Comparison of ENCODE assay signal across 21 cellular contexts in the genomic region with DNA sequence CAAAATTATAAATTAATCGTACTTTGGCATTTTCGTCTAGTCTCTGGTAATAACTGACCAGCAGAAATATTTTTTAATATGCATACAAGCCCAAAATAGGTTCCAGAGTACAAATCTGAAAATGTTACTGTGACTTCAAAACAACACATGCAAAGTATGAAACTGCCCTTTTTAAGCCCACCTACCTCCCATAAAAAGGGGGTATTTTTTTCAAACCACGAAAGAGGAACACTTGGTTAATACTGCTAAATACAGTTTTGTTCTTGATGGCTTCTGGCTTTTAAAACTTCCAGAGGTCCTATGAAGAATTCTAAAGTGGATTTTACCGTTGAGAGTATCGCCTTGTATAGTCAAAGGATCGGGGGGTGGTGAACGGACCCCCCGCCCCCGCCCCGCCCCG.
"Had no signal": no experiment of that assay in that cellular context is flagged by ENCODE, and none has a peak within 500 bp of the region (broad histone marks: within the 10 kb centered on the region; RNA-seq: fewer than 3 reads in every experiment).

No MANE protein-coding gene starts in this region.

- H3K4me2 ChIP-seq: hepatocyte had no signal

- H3K27ac ChIP-seq: epithelial cell of prostate, foreskin keratinocyte, hepatocyte, left ventricle myocardium inferior, lower lobe of right lung, psoas muscle, stomach, thoracic aorta, transverse colon had no signal

- H3K4me3 ChIP-seq: hepatocyte, left ventricle myocardium inferior, lower lobe of right lung, psoas muscle, right lobe of liver, stomach, thoracic aorta, transverse colon had no signal

- H3K9me3 ChIP-seq: left ventricle myocardium inferior, lower lobe of right lung, psoas muscle, right lobe of liver, stomach, thoracic aorta, transverse colon had no signal

- H2AFZ ChIP-seq: hepatocyte had no signal

- H3K27ac Mint-ChIP-seq: nephron progenitor cell had no signal

- H3K27me3 ChIP-seq: foreskin keratinocyte, hepatocyte, right lobe of liver, stomach, transverse colon had no signal

- H3K9me3 Mint-ChIP-seq: nephron progenitor cell had no signal

- ATAC-seq: left cardiac atrium, lower lobe of right lung, psoas muscle had no signal

- H3K4me1 ChIP-seq: foreskin keratinocyte, psoas muscle, right lobe of liver had no signal

- H3K4me3 Mint-ChIP-seq: nephron progenitor cell had no signal

- DNase-seq: effector memory CD4-positive, alpha-beta T cell; head of caudate nucleus; kidney; left cardiac atrium; left ventricle myocardium inferior; lower lobe of right lung; midbrain; nephron progenitor cell; psoas muscle; retina; right lobe of liver; stimulated activated CD4-positive, alpha-beta T cell treated with anti-CD3 and anti-CD28 coated beads, Interleukin-1b, Interleukin-23, amount 100 ng/mL, for 48 hours; stimulated activated CD4-positive, alpha-beta T cell treated with anti-CD3 and anti-CD28 coated beads, Interleukin-4, amount 100 ng/mL, for 24 hours; stimulated activated naive CD4-positive, alpha-beta T cell; stomach; substantia nigra; transverse colon had no signal
